In genomic region chr14:76500480-76500879, GRCh38 we compare ENCODE assay signal across 16 cellular contexts.
DNase-seq lines count a peak whose midpoint lies in the region; FAIRE-seq and TF ChIP-seq lines count a peak whose summit lies in the region.
"Had no signal": no experiment of that assay in that cellular context is flagged by ENCODE, and none has a peak within 500 bp of the region (broad histone marks: within the 10 kb centered on the region; RNA-seq: fewer than 3 reads in every experiment).

No MANE protein-coding gene starts in this region.

- H3K14ac ChIP-seq in mesenchymal stem cell (ENCODE audit: low read length in 2 of 2) = no peak overlapping the region

- intact Hi-C loops in CD14-positive monocyte (cut with micrococcal nuclease) (no loop called here), kidney (cut with DNase I) (no loop called here)

- H4K91ac ChIP-seq in mesenchymal stem cell (ENCODE audit: low read length) = no peak overlapping the region

- no peaks in the 10 kb centered on the region for H3K4me1 ChIP-seq in kidney (ENCODE audit: control insufficient read depth in 1 of 2, insufficient read depth in 1 of 2, low read depth in 1 of 2, low read length in 2 of 2)
- peaks cover 2% of the 10 kb centered on the region for H3K4me1 ChIP-seq in mesenchymal stem cell (ENCODE audit: control insufficient read depth, insufficient read depth, low read depth, low read length)

- no peak overlapping the region for H3K4me3 Mint-ChIP-seq in CD14-positive monocyte
- H3K4me3 Mint-ChIP-seq: B cell; CD4-positive, alpha-beta T cell had no signal

- H3K9me3 ChIP-seq in kidney (ENCODE audit: control insufficient read depth in 1 of 2, low read length in 2 of 2) (no peaks in the 10 kb centered on the region), mesenchymal stem cell (ENCODE audit: control insufficient read depth, low read length) (no peaks in the 10 kb centered on the region)

- no peaks in the 10 kb centered on the region for H3K36me3 Mint-ChIP-seq in CD14-positive monocyte

- H2BK12ac ChIP-seq in mesenchymal stem cell (ENCODE audit: low read length in 2 of 2) = no peak overlapping the region

- no peak overlapping the region for H3K4me2 ChIP-seq in mesenchymal stem cell (ENCODE audit: low read length, poor library complexity, severe bottlenecking)

- H2AFZ ChIP-seq in mesenchymal stem cell (ENCODE audit: low read depth, low read length) = no peak overlapping the region

- no peak for TF ChIP-seq CTCF in CD14-positive monocyte (IDR thresholded peaks at IDR 0.05)
- no peak for TF ChIP-seq CTCF in kidney (IDR thresholded peaks at IDR 0.05; ENCODE audit: borderline replicate concordance, extremely low read depth, insufficient read depth)
- no peak for TF ChIP-seq CTCF in GM10266 (IDR thresholded peaks at IDR 0.05; ENCODE audit: control insufficient read depth, insufficient read depth, low read depth, missing control alignments)

- no peaks in the 10 kb centered on the region for H3K36me3 ChIP-seq in kidney (ENCODE audit: control insufficient read depth in 1 of 2, insufficient read depth in 2 of 2, low read length in 2 of 2)
- H3K36me3 ChIP-seq in mesenchymal stem cell (ENCODE audit: control insufficient read depth in 1 of 2, insufficient read depth in 2 of 2, low read depth in 1 of 2, low read length in 2 of 2) = no peaks in the 10 kb centered on the region

- H3K4me3 ChIP-seq in kidney (ENCODE audit: low read length in 2 of 2) (no peak overlapping the region), mesenchymal stem cell (ENCODE audit: insufficient read depth in 1 of 2, low read depth in 1 of 2, low read length in 2 of 2) (no peak overlapping the region)
- H3K4me3 ChIP-seq: SK-N-MC had no signal

- H3K4me1 Mint-ChIP-seq in CD14-positive monocyte = no peaks in the 10 kb centered on the region
- H3K4me1 Mint-ChIP-seq: B cell had no signal

- WGBS in mesenchymal stem cell = 86% methylated on average over 5 of the region's 6 CpGs

- H3K27me3 Mint-ChIP-seq in CD14-positive monocyte (ENCODE audit: low read depth in 3 of 3) = peaks cover 0 to 12% (median 5%) of the 10 kb centered on the region in 3 donors

- H2BK120ac ChIP-seq in mesenchymal stem cell (ENCODE audit: low read depth, low read length) = no peak overlapping the region

- FAIRE-seq in kidney (lab: Jason Lieb, UNC) = no peak
- FAIRE-seq: GM12891 had no signal

- no peak overlapping the region for H4K8ac ChIP-seq in mesenchymal stem cell (ENCODE audit: low read length)

- H3K18ac ChIP-seq in mesenchymal stem cell (ENCODE audit: low read depth in 1 of 2, low read length in 2 of 2) = no peak overlapping the region

- H3K9ac ChIP-seq in kidney (ENCODE audit: low read length in 2 of 2) = no peak overlapping the region
- no peak overlapping the region for H3K9ac ChIP-seq in mesenchymal stem cell (ENCODE audit: low read length)

- H3K27ac ChIP-seq in kidney (ENCODE audit: low read depth in 2 of 2, low read length in 2 of 2) = no peak overlapping the region
- H3K27ac ChIP-seq in mesenchymal stem cell (ENCODE audit: low read length, poor library complexity, severe bottlenecking) = no peak overlapping the region
- H3K27ac ChIP-seq: RWPE1, SK-N-MC had no signal

- H3K79me1 ChIP-seq in mesenchymal stem cell (replicated peaks; ENCODE audit: low read length, poor library complexity, severe bottlenecking) = no peaks in the 10 kb centered on the region

- no peak overlapping the region for H3K27ac Mint-ChIP-seq in CD14-positive monocyte
- H3K27ac Mint-ChIP-seq: B cell; CD4-positive, alpha-beta T cell had no signal

- no peak overlapping the region for H3K4ac ChIP-seq in mesenchymal stem cell (ENCODE audit: low read depth in 1 of 2, low read length in 2 of 2)

- no peak overlapping the region for H2AK5ac ChIP-seq in mesenchymal stem cell (ENCODE audit: low read length, severe bottlenecking)

- DNase-seq in CD14-positive monocyte (ENCODE audit: low spot score) (peak; percentile 13), GM03348 (ENCODE audit: low spot score) (peak; percentile 27), NCI-H69 (lab: John Stamatoyannopoulos, UW) (peak; percentile 40), kidney (peak; percentile 13), GM10266 (ENCODE audit: extremely low spot score) (no peak), AG08396 (ENCODE audit: low spot score) (no peak), mesenchymal stem cell (no peak)
- DNase-seq: H7, MM.1S, NCI-H1092 treated with DMSO at 0.1 percent for 48 hours, NCI-H187 had no signal

- H2BK5ac ChIP-seq in mesenchymal stem cell (ENCODE audit: low read depth, low read length, poor library complexity, severe bottlenecking) = no peak overlapping the region

- peaks cover 0 to 31% of the 10 kb centered on the region in 2 experiments for H3K27me3 ChIP-seq in mesenchymal stem cell (ENCODE audit: control insufficient read depth in 1 of 2, insufficient read depth in 1 of 2, low read length in 2 of 2)

- H3K9me3 Mint-ChIP-seq in CD14-positive monocyte = no peaks in the 10 kb centered on the region
- H3K9me3 Mint-ChIP-seq: CD4-positive, alpha-beta T cell had no signal

- H3K23ac ChIP-seq in mesenchymal stem cell (ENCODE audit: low read length in 2 of 2) = no peak overlapping the region

- H2BK15ac ChIP-seq in mesenchymal stem cell (ENCODE audit: low read depth, poor library complexity, severe bottlenecking) = no peak overlapping the region

Comparison
In these comparisons a context has a peak if more than half of its experiments do, and no peak if none do; other contexts are left out.
1. DNase-seq: peak in CD14-positive monocyte (single experiment), GM03348 (single experiment), NCI-H69 (single experiment) and kidney (single experiment); none in GM10266 (single experiment), AG08396 (single experiment) and mesenchymal stem cell (single experiment).